ENCODE assay signal across 9 cellular contexts in genomic region chr17:27349540-27350021, GRCh38. TPM values are rescaled to one million over a fixed set of nuclear protein-coding genes. Genes with fewer than 3 reads are reported as not detected.
A peak's percentile ranks its signal among the peaks of the same experiment; 100 is the strongest.
DNase-seq lines count a peak whose midpoint lies in the region; ATAC-seq and TF ChIP-seq lines count a peak whose summit lies in the region.
"Had no signal": no experiment of that assay in that cellular context is flagged by ENCODE, and none has a peak within 500 bp of the region (broad histone marks: within the 10 kb centered on the region; RNA-seq: fewer than 3 reads in every experiment).

No MANE protein-coding gene starts in this region.

- no peak for TF ChIP-seq EP300 in upper lobe of left lung (IDR thresholded peaks at IDR 0.05)

- TF ChIP-seq CTCF in upper lobe of left lung (IDR thresholded peaks at IDR 0.05): no peak

- H3K4me3 ChIP-seq in NT2/D1 (ENCODE audit: insufficient read length, low read depth) (peak overlapping the region; percentile 29), ectodermal cell (ENCODE audit: insufficient read depth, low read depth, low read length) (peak overlapping the region; percentile 39), mucosa of stomach (ENCODE audit: low read length) (no peak overlapping the region), upper lobe of left lung (peak overlapping the region in 3 of 4 donors; percentile 39 to 52 (median 50))

- no peak for TF ChIP-seq POLR2A in upper lobe of left lung (IDR thresholded peaks at IDR 0.05)

- H3K9me3 Mint-ChIP-seq in activated T-cell treated with anti-CD3 and anti-CD28 coated beads, Interleukin-2, amount 50 U/mL, for 4 hours: no peaks in the 10 kb centered on the region

- peaks cover 25% of the 10 kb centered on the region for H3K4me1 Mint-ChIP-seq in activated T-cell treated with anti-CD3 and anti-CD28 coated beads, Interleukin-2, amount 50 U/mL, for 4 hours (ENCODE audit: low read depth)

- DNase-seq in NT2/D1 (ENCODE audit: low read depth, low spot score) (no peak), upper lobe of left lung (no peak), HT-29 (ENCODE audit: low spot score) (no peak), NCI-H226 (no peak)
- DNase-seq in activated T-cell treated with anti-CD3 and anti-CD28 coated beads, Interleukin-2, amount 50 U/mL, for 4 hours: no peak

- H3K27me3 ChIP-seq in NT2/D1 (ENCODE audit: insufficient read depth, insufficient read length): no peaks in the 10 kb centered on the region
- H3K27me3 ChIP-seq in ectodermal cell (ENCODE audit: control insufficient read depth, insufficient read depth, low read length, poor library complexity, severe bottlenecking): no peaks in the 10 kb centered on the region
- no peaks in the 10 kb centered on the region for H3K27me3 ChIP-seq in mucosa of stomach (ENCODE audit: control insufficient read depth, insufficient read depth, low read length)
- no peaks in the 10 kb centered on the region for H3K27me3 ChIP-seq in upper lobe of left lung

- H3K4me1 ChIP-seq in NT2/D1 (ENCODE audit: insufficient read depth, insufficient read length) (peaks cover 7% of the 10 kb centered on the region), ectodermal cell (ENCODE audit: control insufficient read depth, insufficient read depth, low read length) (no peaks in the 10 kb centered on the region), mucosa of stomach (ENCODE audit: control insufficient read depth, insufficient read depth, low read length) (peaks cover 35% of the 10 kb centered on the region), upper lobe of left lung (peaks cover 30 to 49% (median 33%) of the 10 kb centered on the region in 4 donors)

- H3K9me3 ChIP-seq in NT2/D1 (ENCODE audit: insufficient read depth, low read length) (peaks cover 6% of the 10 kb centered on the region), ectodermal cell (ENCODE audit: control insufficient read depth, low read length) (no peaks in the 10 kb centered on the region), mucosa of stomach (ENCODE audit: control insufficient read depth, low read length) (no peaks in the 10 kb centered on the region), upper lobe of left lung (no peaks in the 10 kb centered on the region)

- peak overlapping the region; percentile 76 for H3K9ac ChIP-seq in NT2/D1 (ENCODE audit: insufficient read length, low read depth)
- peak overlapping the region; percentile 70 for H3K9ac ChIP-seq in mucosa of stomach (ENCODE audit: low read length)

- H3K27ac ChIP-seq in ectodermal cell (ENCODE audit: insufficient read depth, low read depth, low read length, poor library complexity, severe bottlenecking): no peak overlapping the region
- H3K27ac ChIP-seq in upper lobe of left lung: peak overlapping the region; percentile 45 to 87 (median 78)
- H3K27ac ChIP-seq: VCaP had no signal

- ATAC-seq in upper lobe of left lung (ENCODE audit: low FRiP score in 2 of 2): no peak
- no peak for ATAC-seq in activated T-cell treated with anti-CD3 and anti-CD28 coated beads, Interleukin-2, amount 50 U/mL, for 4 hours

- H3K36me3 ChIP-seq in NT2/D1 (ENCODE audit: insufficient read depth, insufficient read length, low read length) (peaks cover 6% of the 10 kb centered on the region), ectodermal cell (ENCODE audit: control insufficient read depth, insufficient read depth, low read length) (no peaks in the 10 kb centered on the region), mucosa of stomach (ENCODE audit: control insufficient read depth, insufficient read depth, low read length) (no peaks in the 10 kb centered on the region), upper lobe of left lung (no peaks in the 10 kb centered on the region)

- H3K4me3 Mint-ChIP-seq in activated T-cell treated with anti-CD3 and anti-CD28 coated beads, Interleukin-2, amount 50 U/mL, for 4 hours: no peak overlapping the region

- WGBS in ectodermal cell, 2 experiments: 50 to 51% methylated on average over 34 of the region's 34 CpGs
- WGBS in upper lobe of left lung, 2 donors: 79 to 100% methylated on average over 4 to 33 of the region's 34 CpGs

- H3K27me3 Mint-ChIP-seq in activated T-cell treated with anti-CD3 and anti-CD28 coated beads, Interleukin-2, amount 50 U/mL, for 4 hours (ENCODE audit: low read depth): no peaks in the 10 kb centered on the region
- H3K27me3 Mint-ChIP-seq: activated naive CD8-positive, alpha-beta T cell had no signal

- H3K36me3 Mint-ChIP-seq in activated T-cell treated with anti-CD3 and anti-CD28 coated beads, Interleukin-2, amount 50 U/mL, for 4 hours (ENCODE audit: insufficient read depth): no peaks in the 10 kb centered on the region
- H3K36me3 Mint-ChIP-seq: activated naive CD8-positive, alpha-beta T cell had no signal

RNA-seq across cellular contexts. Expression of gene WSB1, which starts 55.7 kb away (rescaled TPM):
- 205 TPM for polyA plus RNA-seq in ectodermal cell (2013, experiment 1 of 4)
- polyA plus RNA-seq in ectodermal cell (2013, experiment 2 of 4): 208 TPM
- polyA plus RNA-seq in ectodermal cell (2013, experiment 3 of 4): 196 TPM
- 228 TPM for polyA plus RNA-seq in ectodermal cell (2013, experiment 4 of 4)
- 100 to 1,000 TPM; 261 to 514 (median 328) TPM for total RNA-seq in upper lobe of left lung
- total RNA-seq in HT-29 (2014; rRNA removed; shearing (Covaris generic)): 32.0 and 53.2 TPM in 2 replicates
- total RNA-seq in activated T-cell treated with anti-CD3 and anti-CD28 coated beads, Interleukin-2, amount 50 U/mL, for 4 hours: 10 to 100 TPM; 65.9 to 76.9 (median 73.2) TPM
